Comparison of ENCODE assay signal across 8 cellular contexts in the genomic region with DNA sequence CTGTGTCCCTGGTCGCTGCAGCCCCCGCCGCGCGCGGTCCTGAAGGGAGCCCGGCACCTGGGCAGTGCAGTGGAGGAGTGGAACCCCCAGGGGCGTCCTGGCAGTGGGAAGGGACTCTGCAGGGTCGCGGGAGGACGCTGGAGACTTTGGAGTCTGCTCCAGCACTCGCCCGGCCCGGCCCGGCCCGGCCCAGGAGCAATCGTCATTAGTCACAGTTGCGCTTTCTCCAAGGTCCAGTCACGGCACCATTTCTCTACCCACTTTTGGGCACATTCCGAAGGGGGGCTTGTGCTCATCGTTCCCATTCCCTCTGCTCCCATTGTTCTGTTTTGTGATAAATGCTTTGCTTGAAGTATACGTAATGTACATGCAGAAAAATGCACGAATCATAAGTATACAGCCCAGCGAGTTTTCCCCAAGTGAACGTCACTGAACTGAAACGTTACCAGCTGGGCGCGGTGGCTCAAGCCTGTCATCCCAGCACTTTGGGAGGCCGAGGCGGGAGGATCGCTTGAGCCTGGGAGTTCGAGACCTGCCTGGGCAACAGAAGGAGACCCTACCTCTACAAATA. TPM values are rescaled to one million over a fixed set of nuclear protein-coding genes. Genes with fewer than 3 reads are reported as not detected.
DNase-seq lines count a peak whose midpoint lies in the region; ATAC-seq and TF ChIP-seq lines count a peak whose summit lies in the region.

No MANE protein-coding gene starts in this region.

- H3F3A ChIP-seq in neural cell (ENCODE audit: insufficient read depth, low read length, poor library complexity, severe bottlenecking): no peaks in the 10 kb centered on the region

- H3K27me3 Mint-ChIP-seq in T-helper 17 cell: no peaks in the 10 kb centered on the region

- WGBS in esophagus muscularis mucosa: 7% methylated on average over 19 of the region's 32 CpGs

- peak; percentile 25 for ATAC-seq in HG02981 (IDR thresholded peaks at IDR 0.05; ENCODE audit: unreplicated experiment)
- ATAC-seq in T-helper 17 cell: peak; percentile 37
- no peak for ATAC-seq in HG03457 (IDR thresholded peaks at IDR 0.05; ENCODE audit: unreplicated experiment)

- peak overlapping the region; percentile 84 to 92 (median 91) for H3K27ac ChIP-seq in esophagus muscularis mucosa (replicated peaks in 1 of 4)
- peak overlapping the region; percentile 39 for H3K27ac ChIP-seq in neural cell (ENCODE audit: low read length)

- H3K36me3 Mint-ChIP-seq in T-helper 17 cell (ENCODE audit: low read depth): peaks cover 3% of the 10 kb centered on the region

- H2AFZ ChIP-seq in neural cell (ENCODE audit: low read depth, low read length): peak overlapping the region; percentile 45

- peak overlapping the region; percentile 59 for H3K4me2 ChIP-seq in neural cell (ENCODE audit: low read length)

- intact Hi-C loops in esophagus muscularis mucosa (cut with DNase I): loop anchor here (5.0 kb wide), 1 partner anchor 48 kb away; the partner anchor contains the start of gene ZBTB48

- TF ChIP-seq POLR2A in esophagus muscularis mucosa (IDR thresholded peaks at IDR 0.05; ENCODE audit: low read depth): no peak

- H3K4me3 ChIP-seq in GM12864 (ENCODE audit: low read depth, low read length): peak overlapping the region; percentile 82
- H3K4me3 ChIP-seq in esophagus muscularis mucosa: peak overlapping the region; percentile 76 to 99 (median 84)
- H3K4me3 ChIP-seq in neural cell (ENCODE audit: low read length): peak overlapping the region; percentile 94

- H4K20me1 ChIP-seq in neural cell (ENCODE audit: insufficient read depth): no peaks in the 10 kb centered on the region

- no peaks in the 10 kb centered on the region for H3K9me2 ChIP-seq in neural cell (ENCODE audit: insufficient read depth, low read length)

- H3K4me1 Mint-ChIP-seq in T-helper 17 cell: peaks cover 20% of the 10 kb centered on the region

- peaks cover 39 to 72% (median 60%) of the 10 kb centered on the region in 4 donors for H3K36me3 ChIP-seq in esophagus muscularis mucosa
- no peaks in the 10 kb centered on the region for H3K36me3 ChIP-seq in neural cell (ENCODE audit: insufficient read depth, low read length)

- H3K9me3 ChIP-seq in T-helper 17 cell (ENCODE audit: control insufficient read depth, low read length, poor library complexity, severe bottlenecking): no peaks in the 10 kb centered on the region
- H3K9me3 ChIP-seq in esophagus muscularis mucosa: no peaks in the 10 kb centered on the region
- no peaks in the 10 kb centered on the region for H3K9me3 ChIP-seq in neural cell (ENCODE audit: low read length)

- no peak for TF ChIP-seq EP300 in esophagus muscularis mucosa (IDR thresholded peaks at IDR 0.05)
- no peak for TF ChIP-seq EP300 in neural cell (conservative IDR thresholded peaks at IDR 0.05; ENCODE audit: poor library complexity, severe bottlenecking)

- H3K27me3 ChIP-seq in esophagus muscularis mucosa (no peaks in the 10 kb centered on the region), neural cell (ENCODE audit: insufficient read depth, low read depth, low read length) (no peaks in the 10 kb centered on the region)

- TF ChIP-seq CTCF in GM12864 (IDR thresholded peaks at IDR 0.05; ENCODE audit: low read depth, low read length, missing control alignments) (no peak), esophagus muscularis mucosa (IDR thresholded peaks at IDR 0.05) (no peak), neural cell (IDR thresholded peaks at IDR 0.05; ENCODE audit: poor library complexity, severe bottlenecking) (no peak)

- peak overlapping the region; percentile 86 for H3K27ac Mint-ChIP-seq in T-helper 17 cell

- peak overlapping the region; percentile 83 for H3K9ac ChIP-seq in neural cell (ENCODE audit: low read length)

- H3K4me1 ChIP-seq in esophagus muscularis mucosa: peaks cover 17 to 64% (median 49%) of the 10 kb centered on the region in 4 donors

- DNase-seq in GM12864 (ENCODE audit: low read depth) (no peak), T-helper 17 cell (no peak), esophagus muscularis mucosa (ENCODE audit: extremely low spot score) (no peak), NCI-H1930 (lab: John Stamatoyannopoulos, UW) (no peak), medulla oblongata (ENCODE audit: extremely low spot score) (no peak)

- no peak for TF ChIP-seq RAD21 in neural cell (conservative IDR thresholded peaks at IDR 0.05)

- H3K4me3 Mint-ChIP-seq in T-helper 17 cell: peak overlapping the region; percentile 91

- H3K79me2 ChIP-seq in neural cell (replicated peaks; ENCODE audit: insufficient read depth, low read length): peaks cover 17% of the 10 kb centered on the region

TF ChIP-seq in neural cell, 6 proteins besides CTCF, POLR2A, EP300 and RAD21:
- TF ChIP-seq POLR2AphosphoS5 (IDR thresholded peaks at IDR 0.05): no peak
- TF ChIP-seq EZH2 (IDR thresholded peaks at IDR 0.05; ENCODE audit: borderline replicate concordance, insufficient read depth, low read length, poor library complexity, severe bottlenecking): no peak
- no peak for TF ChIP-seq SMC3 (conservative IDR thresholded peaks at IDR 0.05; ENCODE audit: poor library complexity)
- no peak for TF ChIP-seq TAF1 (IDR thresholded peaks at IDR 0.05; ENCODE audit: low read depth)
- TF ChIP-seq REST (IDR thresholded peaks at IDR 0.05; ENCODE audit: borderline replicate concordance): no peak
- no peak for TF ChIP-seq MXI1 (conservative IDR thresholded peaks at IDR 0.05; ENCODE audit: poor library complexity, severe bottlenecking)
TF ChIP-seq in neural cell: peak in this region for 0.

RNA-seq across cellular contexts. Expression of gene THAP3, which starts 1.0 kb away (rescaled TPM):
- total RNA-seq in T-helper 17 cell (10 to 100 TPM; 13.3 to 14.0 TPM), esophagus muscularis mucosa (10 to 100 TPM; 13.8 to 34.6 (median 25.0) TPM)
- 51.5 and 67.0 TPM in 2 replicates for polyA plus RNA-seq in neural cell
- polyA minus RNA-seq in neural cell: 35.1 and 36.1 TPM in 2 replicates

RNA-seq across cellular contexts. Expression of gene PHF13, which starts 12.1 kb away (rescaled TPM):
- total RNA-seq in T-helper 17 cell (1 to 10 TPM; 5.9 to 8.0 TPM), esophagus muscularis mucosa (10 to 100 TPM; 16.6 to 32.1 (median 27.9) TPM)
- 11.0 and 12.9 TPM in 2 replicates for polyA plus RNA-seq in neural cell
- 18.5 and 20.5 TPM in 2 replicates for polyA minus RNA-seq in neural cell

RNA-seq across cellular contexts. Expression of gene KLHL21, which starts 23.0 kb away (rescaled TPM):
- 10 to 100 TPM; 26.1 to 33.8 TPM for total RNA-seq in T-helper 17 cell
- 100 to 1,000 TPM in 3 of 4 donors, 10 to 100 TPM in 1; 98.4 to 184 (median 130) TPM for total RNA-seq in esophagus muscularis mucosa
- 8.4 and 8.7 TPM in 2 replicates for polyA plus RNA-seq in neural cell
- 13.4 and 13.6 TPM in 2 replicates for polyA minus RNA-seq in neural cell

RNA-seq across cellular contexts. Expression of gene ZBTB48, which starts 45.9 kb away (rescaled TPM):
- total RNA-seq in T-helper 17 cell (10 to 100 TPM; 34.0 to 34.2 TPM), esophagus muscularis mucosa (10 to 100 TPM; 15.0 to 24.9 (median 16.4) TPM)
- polyA plus RNA-seq in neural cell: 38.7 and 48.2 TPM in 2 replicates
- polyA minus RNA-seq in neural cell: 31.2 and 31.4 TPM in 2 replicates
